ENCODE assay signal across 1 cellular context in genomic region chr1:168288311-168289052, GRCh38.
TF ChIP-seq lines count a peak whose summit lies in the region.

No MANE protein-coding gene starts in this region.

TF ChIP-seq in K562, 482 proteins besides CTCF, POLR2A, EP300 and RAD21 (continued from another document and continues in another):
- TF ChIP-seq, protein P1, sequence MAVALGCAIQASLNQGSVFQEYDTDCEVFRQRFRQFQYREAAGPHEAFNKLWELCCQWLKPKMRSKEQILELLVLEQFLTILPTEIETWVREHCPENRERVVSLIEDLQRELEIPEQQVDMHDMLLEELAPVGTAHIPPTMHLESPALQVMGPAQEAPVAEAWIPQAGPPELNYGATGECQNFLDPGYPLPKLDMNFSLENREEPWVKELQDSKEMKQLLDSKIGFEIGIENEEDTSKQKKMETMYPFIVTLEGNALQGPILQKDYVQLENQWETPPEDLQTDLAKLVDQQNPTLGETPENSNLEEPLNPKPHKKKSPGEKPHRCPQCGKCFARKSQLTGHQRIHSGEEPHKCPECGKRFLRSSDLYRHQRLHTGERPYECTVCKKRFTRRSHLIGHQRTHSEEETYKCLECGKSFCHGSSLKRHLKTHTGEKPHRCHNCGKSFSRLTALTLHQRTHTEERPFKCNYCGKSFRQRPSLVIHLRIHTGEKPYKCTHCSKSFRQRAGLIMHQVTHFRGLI (CRISPR knock-in tag; IDR thresholded peaks at IDR 0.05), result no peak
- TF ChIP-seq MBD2 (IDR thresholded peaks at IDR 0.05; ENCODE audit: borderline replicate concordance, low read depth) (no peak), BRF2 (IDR thresholded peaks at IDR 0.05; ENCODE audit: borderline replicate concordance, insufficient read depth, insufficient read length) (no peak), ZBTB34 (CRISPR knock-in tag; IDR thresholded peaks at IDR 0.05) (no peak), ZNF766 (CRISPR knock-in tag; conservative IDR thresholded peaks at IDR 0.05) (0 out of 2 replicates have a peak, but pooled peaks have one; percentile 57), NFIX (CRISPR knock-in tag; IDR thresholded peaks at IDR 0.05; ENCODE audit: low read depth) (no peak), SRSF9 (IDR thresholded peaks at IDR 0.05; ENCODE audit: borderline replicate concordance, low read depth, low read length) (no peak), ZNF408 (CRISPR knock-in tag; IDR thresholded peaks at IDR 0.05; ENCODE audit: low read depth) (no peak), ETV6 (IDR thresholded peaks at IDR 0.05; ENCODE audit: borderline replicate concordance in 1 of 2, low read depth in 2 of 2, low read length in 1 of 2) (no peak), ETV6 (CRISPR knock-in tag; IDR thresholded peaks at IDR 0.05; ENCODE audit: borderline replicate concordance) (no peak), MIER1 (IDR thresholded peaks at IDR 0.05; ENCODE audit: low read depth) (no peak), RHOXF2B (CRISPR knock-in tag; conservative IDR thresholded peaks at IDR 0.05) (no peak), JUND (IDR thresholded peaks at IDR 0.05; ENCODE audit: borderline replicate concordance, low read depth, low read length) (peak; percentile 35), JUND (tag; IDR thresholded peaks at IDR 0.05; ENCODE audit: borderline replicate concordance, low read depth, low read length) (peak; percentile 79), FOXA1 (IDR thresholded peaks at IDR 0.05; ENCODE audit: borderline replicate concordance) (no peak), NFIC (IDR thresholded peaks at IDR 0.05) (peak; percentile 82), RB1 (IDR thresholded peaks at IDR 0.05; ENCODE audit: low read depth) (no peak), KLF16 (IDR thresholded peaks at IDR 0.05) (peak; percentile 95), POLR2H (tag; IDR thresholded peaks at IDR 0.05; ENCODE audit: low read depth) (0 out of 2 replicates have a peak, but pooled peaks have one; percentile 32), AFF4 (CRISPR knock-in tag; IDR thresholded peaks at IDR 0.05) (no peak), TCF7 (IDR thresholded peaks at IDR 0.05; ENCODE audit: borderline replicate concordance) (no peak), NCOA6 (IDR thresholded peaks at IDR 0.05) (no peak), REST (CRISPR knock-in tag; IDR thresholded peaks at IDR 0.05; ENCODE audit: low read depth) (no peak), NCOA2 (IDR thresholded peaks at IDR 0.05; ENCODE audit: partially characterized antibody in 2 of 2) (peak in 1 of 2 experiments; percentile 21), SMAD2 (IDR thresholded peaks at IDR 0.05; ENCODE audit: low read depth, low read length) (no peak), GTF2E2 (tag; IDR thresholded peaks at IDR 0.05) (no peak), SRSF1 (IDR thresholded peaks at IDR 0.05; ENCODE audit: low read depth, low read length) (no peak), WHSC1 (IDR thresholded peaks at IDR 0.05; ENCODE audit: low read length) (no peak), E2F5 (CRISPR knock-in tag; IDR thresholded peaks at IDR 0.05) (no peak), ADNP (tag; IDR thresholded peaks at IDR 0.05) (peak; percentile 78; the same call in 1 of the 2 replicates), ZBTB7A (IDR thresholded peaks at IDR 0.05; ENCODE audit: borderline replicate concordance, control insufficient read depth, low read depth, low read length) (no peak), ZFP1 (CRISPR knock-in tag; IDR thresholded peaks at IDR 0.05) (no peak), NFYB (IDR thresholded peaks at IDR 0.05; ENCODE audit: extremely low read depth, insufficient read length) (no peak), U2AF1 (optimal IDR thresholded peaks at IDR 0.05; ENCODE audit: low read depth, low read length) (no peak), BCL6 (CRISPR knock-in tag; IDR thresholded peaks at IDR 0.05) (no peak), CCNT2 (IDR thresholded peaks at IDR 0.05; ENCODE audit: borderline replicate concordance, extremely low read depth, insufficient read length, low read depth, low read length) (peak; percentile 76), THRAP3 (IDR thresholded peaks at IDR 0.05; ENCODE audit: borderline replicate concordance) (no peak), HNRNPL (IDR thresholded peaks at IDR 0.05; ENCODE audit: low read depth, low read length) (no peak), C11orf30 (IDR thresholded peaks at IDR 0.05; ENCODE audit: low read depth) (no peak), POLR2AphosphoS5 (IDR thresholded peaks at IDR 0.05; ENCODE audit: control insufficient read depth, insufficient read depth, low read depth, low read length) (peak; percentile 89), JUNB (CRISPR knock-in tag; conservative IDR thresholded peaks at IDR 0.05) (no peak), ELF4 (CRISPR knock-in tag; IDR thresholded peaks at IDR 0.05) (peak; percentile 26; the same call in 1 of the 2 replicates), ZNF592 (IDR thresholded peaks at IDR 0.05) (no peak), EGR1 (conservative IDR thresholded peaks at IDR 0.05) (no peak)
- TF ChIP-seq, protein P2, sequence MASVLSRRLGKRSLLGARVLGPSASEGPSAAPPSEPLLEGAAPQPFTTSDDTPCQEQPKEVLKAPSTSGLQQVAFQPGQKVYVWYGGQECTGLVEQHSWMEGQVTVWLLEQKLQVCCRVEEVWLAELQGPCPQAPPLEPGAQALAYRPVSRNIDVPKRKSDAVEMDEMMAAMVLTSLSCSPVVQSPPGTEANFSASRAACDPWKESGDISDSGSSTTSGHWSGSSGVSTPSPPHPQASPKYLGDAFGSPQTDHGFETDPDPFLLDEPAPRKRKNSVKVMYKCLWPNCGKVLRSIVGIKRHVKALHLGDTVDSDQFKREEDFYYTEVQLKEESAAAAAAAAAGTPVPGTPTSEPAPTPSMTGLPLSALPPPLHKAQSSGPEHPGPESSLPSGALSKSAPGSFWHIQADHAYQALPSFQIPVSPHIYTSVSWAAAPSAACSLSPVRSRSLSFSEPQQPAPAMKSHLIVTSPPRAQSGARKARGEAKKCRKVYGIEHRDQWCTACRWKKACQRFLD (CRISPR knock-in tag; IDR thresholded peaks at IDR 0.05), result peak; percentile 86
- TF ChIP-seq, protein P3, sequence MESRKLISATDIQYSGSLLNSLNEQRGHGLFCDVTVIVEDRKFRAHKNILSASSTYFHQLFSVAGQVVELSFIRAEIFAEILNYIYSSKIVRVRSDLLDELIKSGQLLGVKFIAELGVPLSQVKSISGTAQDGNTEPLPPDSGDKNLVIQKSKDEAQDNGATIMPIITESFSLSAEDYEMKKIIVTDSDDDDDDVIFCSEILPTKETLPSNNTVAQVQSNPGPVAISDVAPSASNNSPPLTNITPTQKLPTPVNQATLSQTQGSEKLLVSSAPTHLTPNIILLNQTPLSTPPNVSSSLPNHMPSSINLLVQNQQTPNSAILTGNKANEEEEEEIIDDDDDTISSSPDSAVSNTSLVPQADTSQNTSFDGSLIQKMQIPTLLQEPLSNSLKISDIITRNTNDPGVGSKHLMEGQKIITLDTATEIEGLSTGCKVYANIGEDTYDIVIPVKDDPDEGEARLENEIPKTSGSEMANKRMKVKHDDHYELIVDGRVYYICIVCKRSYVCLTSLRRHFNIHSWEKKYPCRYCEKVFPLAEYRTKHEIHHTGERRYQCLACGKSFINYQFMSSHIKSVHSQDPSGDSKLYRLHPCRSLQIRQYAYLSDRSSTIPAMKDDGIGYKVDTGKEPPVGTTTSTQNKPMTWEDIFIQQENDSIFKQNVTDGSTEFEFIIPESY (CRISPR knock-in tag; IDR thresholded peaks at IDR 0.05), result no peak
